8 cellular contexts compared by ENCODE assay signal in genomic region chr9:33159760-33160127, GRCh38. TPM values are rescaled to one million over a fixed set of nuclear protein-coding genes. Genes with fewer than 3 reads are reported as not detected.
DNase-seq lines count a peak whose midpoint lies in the region; ATAC-seq, FAIRE-seq and TF ChIP-seq lines count a peak whose summit lies in the region.

No MANE protein-coding gene starts in this region.

- no peaks in the 10 kb centered on the region for H3K9me1 ChIP-seq in K562 (ENCODE audit: control insufficient read depth, insufficient read depth, low read length)

- no peak for TF ChIP-seq CTCF in K562 (IDR thresholded peaks at IDR 0.05 in 2 of 3, conservative IDR thresholded peaks at IDR 0.05 in 1 of 3; ENCODE audit: insufficient read depth in 2 of 3, low read depth in 1 of 3, low read length in 3 of 3)
- TF ChIP-seq CTCF in liver (IDR thresholded peaks at IDR 0.05; ENCODE audit: low read depth, low read length, missing input control): no peak

- no peak overlapping the region for H2AFZ ChIP-seq in K562 (ENCODE audit: low read depth, low read length)

- TF ChIP-seq RAD21 in K562 (CRISPR knock-in tag; conservative IDR thresholded peaks at IDR 0.05 in 1 of 2, IDR thresholded peaks at IDR 0.05 in 1 of 2) (no peak), liver (IDR thresholded peaks at IDR 0.05) (no peak)

- CTCF ChIA-PET in K562 (lab: Yijun Ruan, JAX; ENCODE audit: low intra/inter-chr PET ratio): no interaction called here

- peak; percentile 54 for DNase-seq in T follicular helper cell (ENCODE audit: low read depth)
- no peak for DNase-seq in K562 (ENCODE audit: extremely low read depth in 1 of 4, low spot score in 3 of 4)
- DNase-seq in stimulated activated CD4-positive, alpha-beta T cell treated with anti-CD3 and anti-CD28 coated beads, TNF-alpha, amount 100 ng/mL, for 48 hours (ENCODE audit: low read depth in 3 of 3): peak in 2 of 3 donors; percentile 56 to 58
- no peak for DNase-seq in frontal cortex (ENCODE audit: low spot score in 2 of 2)

- no peak overlapping the region for H3K4me3 ChIP-seq in K562
- no peak overlapping the region for H3K4me3 ChIP-seq in liver (ENCODE audit: low read depth in 1 of 3, low read length in 3 of 3)

- H3K36me3 ChIP-seq in K562 (ENCODE audit: control insufficient read depth, insufficient read depth, low read length): no peaks in the 10 kb centered on the region; the same call in 2 of the 3 replicates
- H3K36me3 ChIP-seq in liver (ENCODE audit: control insufficient read depth in 4 of 4, insufficient read depth in 3 of 4, low read depth in 1 of 4, low read length in 3 of 4): no peaks in the 10 kb centered on the region

- peaks cover 37% of the 10 kb centered on the region for H4K20me1 ChIP-seq in K562 (replicated peaks; ENCODE audit: control insufficient read depth, insufficient read depth, low read length)

- TF ChIP-seq EP300 in K562 (IDR thresholded peaks at IDR 0.05; ENCODE audit: low read length): no peak

- WGBS in K562 (ENCODE audit: insufficient coverage, low coverage, missing lambda C conversion rate): 14% methylated on average over 2 of the region's 2 CpGs
- 27% methylated on average over 2 of the region's 2 CpGs for WGBS in liver

- H3K4me1 ChIP-seq in K562 (replicated peaks in 1 of 2; ENCODE audit: control insufficient read depth in 2 of 2, insufficient read depth in 2 of 2, low read length in 2 of 2): peaks cover 25 to 59% of the 10 kb centered on the region in 2 experiments
- H3K4me1 ChIP-seq in liver (ENCODE audit: control insufficient read depth in 4 of 4, insufficient read depth in 4 of 4, low read length in 3 of 4): peaks cover 38 to 86% (median 73%) of the 10 kb centered on the region in 4 donors

- BruUV-seq in K562 (replicated peaks; lab: Mats Ljungman, UMichigan): no TSS peak

- peak overlapping the region in 1 of 2 experiments; percentile 72; a peak in 1 of 4 replicates for H3K9ac ChIP-seq in K562 (ENCODE audit: insufficient read depth in 1 of 2, low read depth in 2 of 2, low read length in 2 of 2)
- peak overlapping the region; percentile 58 to 71 for H3K9ac ChIP-seq in liver (ENCODE audit: low read depth in 1 of 2, low read length in 2 of 2)

- H3K9me3 ChIP-seq in K562 (replicated peaks; ENCODE audit: control insufficient read depth, insufficient read depth, low read depth, low read length) (no peaks in the 10 kb centered on the region), liver (ENCODE audit: control insufficient read depth in 4 of 4, low read length in 3 of 4) (no peaks in the 10 kb centered on the region)

- TF ChIP-seq POLR2A in K562 (conservative IDR thresholded peaks at IDR 0.05): no peak

- in situ Hi-C loops in K562 (cut with MboI): no loop called here

- H3K4me2 ChIP-seq in K562 (ENCODE audit: insufficient read depth, low read length): peak overlapping the region; percentile 43

- H3K79me2 ChIP-seq in K562 (ENCODE audit: control insufficient read depth, insufficient read depth, low read length): peaks cover 95% of the 10 kb centered on the region

- H3K27ac ChIP-seq in K562 (ENCODE audit: extremely low read depth, low read depth, low read length): peak overlapping the region; percentile 61; the same call in 2 of the 3 replicates
- H3K27ac ChIP-seq in liver (ENCODE audit: low read depth in 1 of 2, low read length in 2 of 2): peak overlapping the region; percentile 76 to 88

- ATAC-seq in GM18498 (IDR thresholded peaks at IDR 0.05; ENCODE audit: unreplicated experiment): peak; percentile 28
- peak; percentile 22 for ATAC-seq in HG03066 (IDR thresholded peaks at IDR 0.05; ENCODE audit: low read depth, unreplicated experiment)
- peak; percentile 13 for ATAC-seq in K562
- no peak for ATAC-seq in HG03439 (IDR thresholded peaks at IDR 0.05; ENCODE audit: unreplicated experiment)

- no peak for FAIRE-seq in K562 (lab: Jason Lieb, UNC)
- no peak for FAIRE-seq in frontal cortex (lab: Jason Lieb, UNC)

- H3K27me3 ChIP-seq in K562 (ENCODE audit: control insufficient read depth in 2 of 2, insufficient read depth in 2 of 2, low read length in 2 of 2) (no peaks in the 10 kb centered on the region), liver (ENCODE audit: control insufficient read depth in 4 of 4, insufficient read depth in 4 of 4, low read length in 3 of 4) (no peaks in the 10 kb centered on the region)

- POLR2A ChIA-PET in K562 (lab: Yijun Ruan, JAX): interaction anchor here (2.0 kb wide), 1 partner anchor 8 kb away, joined by 12 read pairs; no protein-coding TSS in a partner anchor

- intact Hi-C loops in K562 (cut with micrococcal nuclease): no loop called here

TF ChIP-seq in K562, 482 proteins besides CTCF, POLR2A, EP300 and RAD21:
- TF ChIP-seq RBFOX2 (IDR thresholded peaks at IDR 0.05; ENCODE audit: low read depth, low read length): no peak
- no peak for TF ChIP-seq FOXO4 (CRISPR knock-in tag; IDR thresholded peaks at IDR 0.05)
- TF ChIP-seq, protein P1, sequence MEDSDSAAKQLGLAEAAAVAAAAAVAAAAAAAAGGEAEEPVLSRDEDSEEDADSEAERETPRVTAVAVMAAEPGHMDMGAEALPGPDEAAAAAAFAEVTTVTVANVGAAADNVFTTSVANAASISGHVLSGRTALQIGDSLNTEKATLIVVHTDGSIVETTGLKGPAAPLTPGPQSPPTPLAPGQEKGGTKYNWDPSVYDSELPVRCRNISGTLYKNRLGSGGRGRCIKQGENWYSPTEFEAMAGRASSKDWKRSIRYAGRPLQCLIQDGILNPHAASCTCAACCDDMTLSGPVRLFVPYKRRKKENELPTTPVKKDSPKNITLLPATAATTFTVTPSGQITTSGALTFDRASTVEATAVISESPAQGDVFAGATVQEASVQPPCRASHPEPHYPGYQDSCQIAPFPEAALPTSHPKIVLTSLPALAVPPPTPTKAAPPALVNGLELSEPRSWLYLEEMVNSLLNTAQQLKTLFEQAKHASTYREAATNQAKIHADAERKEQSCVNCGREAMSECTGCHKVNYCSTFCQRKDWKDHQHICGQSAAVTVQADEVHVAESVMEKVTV (CRISPR knock-in tag; IDR thresholded peaks at IDR 0.05): no peak
- TF ChIP-seq CREM (IDR thresholded peaks at IDR 0.05; ENCODE audit: low read depth): peak; percentile 14; the same call in 1 of the 2 replicates

TF ChIP-seq in liver, 16 proteins besides CTCF, POLR2A, EP300 and RAD21:
- TF ChIP-seq SP1 (IDR thresholded peaks at IDR 0.05) (no peak), GABPA (IDR thresholded peaks at IDR 0.05 in 1 of 2, conservative IDR thresholded peaks at IDR 0.05 in 1 of 2) (no peak), HNF4G (IDR thresholded peaks at IDR 0.05) (no peak), HNF4A (conservative IDR thresholded peaks at IDR 0.05) (no peak)

RNA-seq across cellular contexts. Expression of gene B4GALT1, which starts 7.4 kb away (rescaled TPM):
- 14.7 and 14.9 TPM in 2 replicates for total RNA-seq in K562 (2011; cell fraction: chromatin; rRNA removed; ENCODE audit: low replicate concordance)
- 17.9 and 22.7 TPM in 2 replicates for total RNA-seq in K562 (2011; cell fraction: nucleolus; rRNA removed)
- 32.8 and 52.0 TPM in 2 replicates for total RNA-seq in K562 (2011; cell fraction: nucleoplasm; rRNA removed)
- 7.1 and 8.7 TPM in 2 replicates for total RNA-seq in K562 (2014; rRNA removed)
- 4.4 and 4.8 TPM in 2 replicates for total RNA-seq in K562 (2014; rRNA removed; fragmentation: Illumina TruSeq; extraction: Trizol)
- total RNA-seq in K562 (2015; rRNA removed; fragmentation: Illumina TruSeq; extraction: Trizol): 3.7 and 4.1 TPM in 2 replicates
- 22.0 and 26.8 TPM in 2 replicates for total RNA-seq in K562 (2021)
- 9.6 and 10.1 TPM in 2 replicates for polyA plus RNA-seq in K562 (2011; rRNA removed)
- 13.7 and 14.3 TPM in 2 replicates for polyA plus RNA-seq in K562 (2011; cell fraction: cytosol; rRNA removed)
- 5.3 and 6.6 TPM in 2 replicates for polyA plus RNA-seq in K562 (2011; cell fraction: nucleus; rRNA removed)
- 16.9 and 32.7 TPM in 2 replicates for polyA plus RNA-seq in K562 (2012)
- polyA plus RNA-seq in K562 (2014; fragmentation: Illumina TruSeq; extraction: Trizol): 21.4 and 23.8 TPM in 2 replicates
- polyA plus RNA-seq in K562 (2014; fragmentation: Nextera tagmentation; extraction: Ambion mirVana): 1 to 10 TPM; 5.2 to 6.0 TPM
- 10.7 and 13.2 TPM in 2 replicates for polyA plus RNA-seq in K562 (2014; rRNA removed)
- 16.0 and 18.9 TPM in 2 replicates for polyA minus RNA-seq in K562 (2011; rRNA and poly(A)+ RNA removed)
- 15.1 and 15.4 TPM in 2 replicates for polyA minus RNA-seq in K562 (2011; cell fraction: cytosol; rRNA and poly(A)+ RNA removed)
- 3.9 and 4.0 TPM in 2 replicates for polyA minus RNA-seq in K562 (2011; cell fraction: nucleus; rRNA and poly(A)+ RNA removed)
- 10 to 100 TPM; 27.3 to 58.1 TPM for total RNA-seq in liver
- polyA plus RNA-seq in liver: 10 to 100 TPM; 25.9 to 59.8 TPM
- 0.82 TPM for total RNA-seq in frontal cortex

Comparison
In these comparisons a context has a peak if more than half of its experiments do, and no peak if none do; other contexts are left out.
1. DNase-seq: peak in T follicular helper cell (single experiment) and stimulated activated CD4-positive, alpha-beta T cell treated with anti-CD3 and anti-CD28 coated beads, TNF-alpha, amount 100 ng/mL, for 48 hours (2 of 3); none in K562 (0 of 4) and frontal cortex (0 of 2).